13 cellular contexts compared by ENCODE assay signal in genomic region chr14:64758025-64758521, GRCh38. TPM values are rescaled to one million over a fixed set of nuclear protein-coding genes. Genes with fewer than 3 reads are reported as not detected.
DNase-seq lines count a peak whose midpoint lies in the region; ATAC-seq, FAIRE-seq and TF ChIP-seq lines count a peak whose summit lies in the region.
"Had no signal": no experiment of that assay in that cellular context is flagged by ENCODE, and none has a peak within 500 bp of the region (broad histone marks: within the 10 kb centered on the region; RNA-seq: fewer than 3 reads in every experiment).

No MANE protein-coding gene starts in this region.

- H2AK5ac ChIP-seq in H1 (ENCODE audit: low read depth, low read length): no peak overlapping the region

- H3K4me1 ChIP-seq in H1 (replicated peaks in 1 of 4; ENCODE audit: control insufficient read depth in 3 of 4, insufficient read depth in 4 of 4, low read length in 3 of 4): peaks cover 0 to 18% (median 11%) of the 10 kb centered on the region in 4 experiments; a peak in 6 of 7 replicates
- H3K4me1 ChIP-seq in muscle layer of colon (ENCODE audit: insufficient read depth, low read length): peaks cover 61% of the 10 kb centered on the region

- POLR2A ChIA-PET in H1 (lab: Charles Lee; ENCODE audit: partially characterized antibody): interaction anchor here (0.9 to 1.7 kb wide), 2 partner anchors 12 to 50 kb away, joined by 3 to 4 read pairs; no protein-coding TSS in a partner anchor
- POLR2A ChIA-PET in activated CD8-positive, alpha-beta T cell treated with anti-CD3 and anti-CD28 coated beads for 36 hours (lab: Charles Lee): interaction anchor here (0.6 kb wide), 1 partner anchor 70 kb away, joined by 3 read pairs; no protein-coding TSS in a partner anchor

- H2AFZ ChIP-seq in H1 (ENCODE audit: low read length): no peak overlapping the region

- peak overlapping the region; percentile 1; the same call in 1 of the 2 replicates for H2BK15ac ChIP-seq in H1 (ENCODE audit: low read length)

- TF ChIP-seq RAD21 in H1 (IDR thresholded peaks at IDR 0.05 in 1 of 2, conservative IDR thresholded peaks at IDR 0.05 in 1 of 2; ENCODE audit: low read depth in 2 of 2, low read length in 2 of 2): no peak

- no peaks in the 10 kb centered on the region for H3K23me2 ChIP-seq in H1 (ENCODE audit: low read depth, low read length)

- intact Hi-C loops in activated CD8-positive, alpha-beta T cell treated with anti-CD3 and anti-CD28 coated beads for 36 hours (cut with micrococcal nuclease): no loop called here

- H3K9ac ChIP-seq in H1 (replicated peaks in 1 of 4; ENCODE audit: extremely low read depth in 1 of 4, low read depth in 3 of 4, low read length in 3 of 4) (0 out of 7 replicates have a peak overlapping the region, but pooled peaks of 1 of the 4 experiments have one; percentile 1), muscle layer of colon (ENCODE audit: low read length) (no peak overlapping the region)

- CTCF ChIA-PET in H1 (lab: Charles Lee; ENCODE audit: partially characterized antibody): interaction anchor here (0.7 to 5.1 kb wide), 15 partner anchors 8 to 156 kb away, joined by 3 to 74 read pairs (median 5); partner anchors contain the start of gene CHURC1
- CTCF ChIA-PET in activated CD8-positive, alpha-beta T cell treated with anti-CD3 and anti-CD28 coated beads for 36 hours (lab: Charles Lee): interaction anchor here (1.7 to 2.1 kb wide), 2 partner anchors 121 to 134 kb away, joined by 5 to 8 read pairs; no protein-coding TSS in a partner anchor

- FAIRE-seq in H1 (lab: Jason Lieb, UNC): no peak

- no peaks in the 10 kb centered on the region for H3K79me1 ChIP-seq in H1 (ENCODE audit: low read depth, low read length)

- H3K9me3 ChIP-seq in H1 (ENCODE audit: insufficient read depth in 2 of 2, low read depth in 1 of 2, low read length in 1 of 2) (no peaks in the 10 kb centered on the region), muscle layer of colon (ENCODE audit: low read length) (no peaks in the 10 kb centered on the region)

- no peak overlapping the region for H2BK20ac ChIP-seq in H1 (ENCODE audit: low read length)

- TF ChIP-seq CTCF in AG10803 (conservative IDR thresholded peaks at IDR 0.05; ENCODE audit: low read length): no peak
- TF ChIP-seq CTCF in H1 (IDR thresholded peaks at IDR 0.05; ENCODE audit: control extremely low read depth in 1 of 3, insufficient read depth in 1 of 3, low read depth in 1 of 3, low read length in 3 of 3): no peak
- no peak for TF ChIP-seq CTCF in activated CD8-positive, alpha-beta T cell treated with anti-CD3 and anti-CD28 coated beads for 36 hours (IDR thresholded peaks at IDR 0.05)

- no peaks in the 10 kb centered on the region for H3K4me1 Mint-ChIP-seq in activated CD8-positive, alpha-beta T cell treated with anti-CD3 and anti-CD28 coated beads for 36 hours (ENCODE audit: low read depth)

- DNase-seq in AG10803 (ENCODE audit: low read depth) (peak; percentile 55), NCI-H2171 treated with DMSO at 0.1 percent for 48 hours (lab: John Stamatoyannopoulos, UW) (peak; percentile 56), H1 (ENCODE audit: low read depth in 1 of 2, low spot score in 2 of 2) (no peak), nucleus accumbens (lab: John Stamatoyannopoulos, UW) (no peak), SIG-M5 treated with dmso at 0.1 percent for 504 hours (lab: John Stamatoyannopoulos, UW; ENCODE audit: unreplicated experiment) (no peak), AG20443 (ENCODE audit: low spot score) (no peak)
- DNase-seq in activated CD8-positive, alpha-beta T cell treated with anti-CD3 and anti-CD28 coated beads for 36 hours: no peak
- DNase-seq: activated CD4-positive, alpha-beta memory T cell treated with anti-CD3 and anti-CD28 coated beads, Interleukin-2, amount 10 ng/mL, durations not matched to agents 7 days and 5 days; COR-L47; NCI-H446 treated with DMSO at 0.1 percent for 48 hours; nephron progenitor cell had no signal

- no peak overlapping the region for H3K4me2 ChIP-seq in H1 (ENCODE audit: insufficient read depth in 1 of 2, low read depth in 2 of 2, low read length in 2 of 2)

- no peaks in the 10 kb centered on the region; a peak in 1 of 7 replicates for H3K27me3 ChIP-seq in H1 (replicated peaks in 1 of 4; ENCODE audit: control insufficient read depth in 3 of 4, extremely low read depth in 1 of 4, insufficient read depth in 3 of 4, low read length in 3 of 4)
- H3K27me3 ChIP-seq in muscle layer of colon (ENCODE audit: control insufficient read depth in 1 of 2, insufficient read depth in 2 of 2, low read length in 2 of 2): no peaks in the 10 kb centered on the region

- no peak overlapping the region for H3K23ac ChIP-seq in H1 (ENCODE audit: insufficient read length)

- H3K14ac ChIP-seq in H1 (ENCODE audit: insufficient read length): no peak overlapping the region

- H2BK5ac ChIP-seq in H1 (ENCODE audit: low read depth, low read length): peak overlapping the region; percentile 19; the same call in 1 of the 2 replicates

- H3K18ac ChIP-seq in H1 (ENCODE audit: extremely low read depth, low read length): no peak overlapping the region

- H3K4ac ChIP-seq in H1 (replicated peaks; ENCODE audit: insufficient read length, low read depth, low read length): no peak overlapping the region

- H4K20me1 ChIP-seq in H1 (replicated peaks in 1 of 2; ENCODE audit: control insufficient read depth in 1 of 2, insufficient read depth in 2 of 2, low read length in 2 of 2): no peaks in the 10 kb centered on the region

- ATAC-seq in activated CD8-positive, alpha-beta T cell treated with anti-CD3 and anti-CD28 coated beads for 36 hours: no peak

- H3K9me3 Mint-ChIP-seq in activated CD8-positive, alpha-beta T cell treated with anti-CD3 and anti-CD28 coated beads for 36 hours: no peaks in the 10 kb centered on the region
- H3K9me3 Mint-ChIP-seq: activated CD4-positive, alpha-beta memory T cell treated with anti-CD3 and anti-CD28 coated beads, Interleukin-2, amount 10 ng/mL, durations not matched to agents 7 days and 5 days had no signal

- H2BK120ac ChIP-seq in H1 (replicated peaks; ENCODE audit: low read depth, low read length): no peak overlapping the region

- no peak overlapping the region for H3K27ac ChIP-seq in H1 (ENCODE audit: low read depth, low read length)
- peak overlapping the region; percentile 57 for H3K27ac ChIP-seq in muscle layer of colon (ENCODE audit: low read depth, low read length)
- H3K27ac ChIP-seq: HL-60 had no signal

- H3K4me3 Mint-ChIP-seq in activated CD8-positive, alpha-beta T cell treated with anti-CD3 and anti-CD28 coated beads for 36 hours: no peak overlapping the region
- H3K4me3 Mint-ChIP-seq: activated CD4-positive, alpha-beta memory T cell treated with anti-CD3 and anti-CD28 coated beads, Interleukin-2, amount 10 ng/mL, durations not matched to agents 7 days and 5 days; nephron progenitor cell had no signal

- no peak overlapping the region for H3K56ac ChIP-seq in H1 (replicated peaks; ENCODE audit: insufficient read length, low read depth, low read length)

- peaks cover 7% of the 10 kb centered on the region for H3K27me3 Mint-ChIP-seq in activated CD8-positive, alpha-beta T cell treated with anti-CD3 and anti-CD28 coated beads for 36 hours

- no peak overlapping the region for H3K27ac Mint-ChIP-seq in activated CD8-positive, alpha-beta T cell treated with anti-CD3 and anti-CD28 coated beads for 36 hours
- H3K27ac Mint-ChIP-seq: nephron progenitor cell had no signal

- TF ChIP-seq EP300 in H1 (IDR thresholded peaks at IDR 0.05; ENCODE audit: borderline replicate concordance in 1 of 2, low read depth in 2 of 2, low read length in 2 of 2): no peak

- H4K8ac ChIP-seq in H1 (ENCODE audit: extremely low read depth, insufficient read depth, low read length): no peak overlapping the region

- no peaks in the 10 kb centered on the region for H3K36me3 ChIP-seq in H1 (ENCODE audit: control insufficient read depth in 2 of 4, insufficient read depth in 4 of 4, low read length in 3 of 4)
- H3K36me3 ChIP-seq in muscle layer of colon (ENCODE audit: insufficient read depth, low read length): no peaks in the 10 kb centered on the region

- no peak for TF ChIP-seq POLR2A in H1 (IDR thresholded peaks at IDR 0.05; ENCODE audit: control extremely low read depth in 1 of 2, low read depth in 2 of 2, low read length in 2 of 2)

- H3K4me3 ChIP-seq in AG10803 (ENCODE audit: low read length): no peak overlapping the region
- H3K4me3 ChIP-seq in H1 (ENCODE audit: extremely low read depth in 1 of 4, insufficient read depth in 2 of 4, low read depth in 3 of 4, low read length in 4 of 4): no peak overlapping the region
- H3K4me3 ChIP-seq in muscle layer of colon (ENCODE audit: low read depth in 1 of 2, low read length in 2 of 2): no peak overlapping the region

- H2BK12ac ChIP-seq in H1 (ENCODE audit: low read depth, low read length): peak overlapping the region; percentile 63; the same call in 1 of the 2 replicates

- H4K91ac ChIP-seq in H1 (replicated peaks; ENCODE audit: insufficient read length, low read length): no peak overlapping the region

- 92% methylated on average over 3 of the region's 3 CpGs; no CpG with 5 or more reads in 1 of the 2 experiments for WGBS in H1 (ENCODE audit: extremely low coverage in 1 of 2, insufficient coverage in 1 of 2, insufficient read length in 1 of 2, insufficient replicate concordance in 2 of 2, low coverage in 1 of 2, low lambda C conversion rate in 2 of 2, missing lambda C conversion rate in 1 of 2), 2 experiments

- no peaks in the 10 kb centered on the region for H3K36me3 Mint-ChIP-seq in activated CD8-positive, alpha-beta T cell treated with anti-CD3 and anti-CD28 coated beads for 36 hours (ENCODE audit: low read depth)

- no peaks in the 10 kb centered on the region for H3K79me2 ChIP-seq in H1 (ENCODE audit: control insufficient read depth in 1 of 2, insufficient read depth in 2 of 2, low read length in 2 of 2)

- no peak overlapping the region for H4K5ac ChIP-seq in H1 (ENCODE audit: insufficient read length, low read depth, low read length)

TF ChIP-seq in H1, 55 proteins besides CTCF, POLR2A, EP300 and RAD21 (continues in another document):
- no peak for TF ChIP-seq HDAC6 (IDR thresholded peaks at IDR 0.05; ENCODE audit: low read depth, low read length)
- no peak for TF ChIP-seq CREB1 (IDR thresholded peaks at IDR 0.05)
- TF ChIP-seq JUND (IDR thresholded peaks at IDR 0.05; ENCODE audit: low read length): no peak

RNA-seq across cellular contexts. Expression of gene PLEKHG3, which starts 53.8 kb away (rescaled TPM):
- total RNA-seq in H1 (2021; fragmentation: NEBNext Ultra II Directional; extraction: Animal tissue kit (Norgen Biotek cat#: 25700)): 89.1 and 90.6 TPM in 2 replicates
- polyA plus RNA-seq in H1 (2011; rRNA removed): 43.4 and 52.2 TPM in 2 replicates
- polyA plus RNA-seq in H1 (2011; cell fraction: cytosol; rRNA removed): 47.9 TPM
- polyA plus RNA-seq in H1 (2011; cell fraction: nucleus; rRNA removed): 122 TPM
- polyA plus RNA-seq in H1 (2012, experiment 1 of 2): 38.4 to 58.9 TPM (median 52.0 TPM) in 4 replicates
- 33.1 TPM for polyA plus RNA-seq in H1 (2012, experiment 2 of 2)
- polyA plus RNA-seq in H1 (2013, experiment 1 of 2): 25.1 TPM
- polyA plus RNA-seq in H1 (2013, experiment 2 of 2): 24.3 TPM
- polyA minus RNA-seq in H1 (2011; rRNA and poly(A)+ RNA removed): 67.8 and 88.3 TPM in 2 replicates
- polyA minus RNA-seq in H1 (2011; cell fraction: cytosol; rRNA and poly(A)+ RNA removed): 45.6 TPM
- 80.2 TPM for polyA minus RNA-seq in H1 (2011; cell fraction: nucleus; rRNA and poly(A)+ RNA removed)
- total RNA-seq in activated CD8-positive, alpha-beta T cell treated with anti-CD3 and anti-CD28 coated beads for 36 hours: 1 to 10 TPM; 2.7 to 2.8 TPM

Comparison
In these comparisons a context has a peak if more than half of its experiments do, and no peak if none do; other contexts are left out.
1. DNase-seq: peak in AG10803 (single experiment) and NCI-H2171 treated with DMSO at 0.1 percent for 48 hours (single experiment); none in H1 (0 of 2), nucleus accumbens (0 of 56), SIG-M5 treated with dmso at 0.1 percent for 504 hours (single experiment), AG20443 (single experiment) and activated CD8-positive, alpha-beta T cell treated with anti-CD3 and anti-CD28 coated beads for 36 hours (single experiment).
2. RNA of gene PLEKHG3, which starts 53.8 kb away (total RNA-seq): 89.1 to 90.6 TPM in H1; 2.7 to 2.8 TPM in activated CD8-positive, alpha-beta T cell treated with anti-CD3 and anti-CD28 coated beads for 36 hours; every median in the first group is over 10 times any median in the second.